Comparison of ENCODE assay signal across 10 cellular contexts in the genomic region with DNA sequence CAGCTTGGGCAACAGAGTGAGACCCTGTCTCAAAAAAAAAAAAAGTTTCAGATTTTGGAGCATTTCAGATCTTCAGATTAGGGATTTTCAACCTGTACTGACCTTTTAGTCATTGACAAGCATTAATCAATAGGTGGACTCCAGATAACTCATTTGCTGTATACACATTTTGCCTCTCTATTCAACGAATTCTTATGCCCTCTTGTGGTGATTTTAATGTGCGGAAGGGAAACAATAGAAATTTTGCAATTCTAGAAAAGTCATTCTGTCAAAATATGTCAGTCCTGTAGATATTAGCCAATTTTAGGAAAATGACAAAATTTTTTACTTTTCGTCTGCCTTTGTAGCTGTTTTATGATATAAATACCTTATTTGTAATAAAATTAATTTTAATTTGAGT. TPM values are rescaled to one million over a fixed set of nuclear protein-coding genes. Genes with fewer than 3 reads are reported as not detected.
DNase-seq lines count a peak whose midpoint lies in the region; ATAC-seq and TF ChIP-seq lines count a peak whose summit lies in the region.
"Had no signal": no experiment of that assay in that cellular context is flagged by ENCODE, and none has a peak within 500 bp of the region (broad histone marks: within the 10 kb centered on the region; RNA-seq: fewer than 3 reads in every experiment).

No MANE protein-coding gene starts in this region.

- H3K4me1 ChIP-seq in osteoblast (ENCODE audit: insufficient read depth, low read length): no peaks in the 10 kb centered on the region

- TF ChIP-seq CTCF in LNCAP (IDR thresholded peaks at IDR 0.05): peak; percentile 66
- TF ChIP-seq CTCF in VCaP (conservative IDR thresholded peaks at IDR 0.05): peak; percentile 77
- peak; percentile 30 for TF ChIP-seq CTCF in osteoblast (IDR thresholded peaks at IDR 0.05; ENCODE audit: extremely low read depth, low read depth, low read length)

- H2AFZ ChIP-seq in osteoblast (ENCODE audit: low read length): no peak overlapping the region

- H3K4me2 ChIP-seq in osteoblast (ENCODE audit: insufficient read depth, low read length): no peak overlapping the region

- H3K27me3 ChIP-seq in osteoblast (ENCODE audit: insufficient read depth, low read length): no peaks in the 10 kb centered on the region

- ATAC-seq in GM19467 (IDR thresholded peaks at IDR 0.05; ENCODE audit: unreplicated experiment): no peak

- H3K27ac ChIP-seq in VCaP (no peak overlapping the region), osteoblast (ENCODE audit: low read depth, low read length) (no peak overlapping the region)

- H3K36me3 ChIP-seq in osteoblast (ENCODE audit: insufficient read depth, low read length): no peaks in the 10 kb centered on the region

- no peaks in the 10 kb centered on the region for H4K20me1 ChIP-seq in osteoblast (ENCODE audit: insufficient read depth, low read length)

- no peaks in the 10 kb centered on the region for H3K79me2 ChIP-seq in osteoblast (ENCODE audit: insufficient read depth, low read length)

- DNase-seq in NCI-H1436 treated with DMSO at 0.1 percent for 48 hours (lab: John Stamatoyannopoulos, UW) (peak; percentile 3), NCI-H1436 (lab: John Stamatoyannopoulos, UW) (no peak), osteoblast (ENCODE audit: insufficient read length, low spot score, missing footprints) (no peak), head of caudate nucleus (no peak)
- DNase-seq in activated CD4-positive, alpha-beta T cell treated with anti-CD3 and anti-CD28 coated beads for 48 hours: no peak

- peaks cover 7% of the 10 kb centered on the region for H3K9me3 ChIP-seq in osteoblast (ENCODE audit: low read depth, low read length)

- intact Hi-C loops in head of caudate nucleus (cut with DNase I): no loop called here

- H3K4me3 ChIP-seq in osteoblast (ENCODE audit: insufficient read depth, low read length): no peak overlapping the region

RNA-seq across cellular contexts. Expression of gene OR2G2, which starts 11.6 kb away (rescaled TPM):
- not detected in 2 replicates for total RNA-seq in osteoblast
- total RNA-seq: endothelial cell of umbilical vein, skeletal muscle tissue had no signal

RNA-seq across cellular contexts. Expression of gene GCSAML, which starts 27.6 kb away (rescaled TPM):
- total RNA-seq in osteoblast: not detected in 2 replicates
- total RNA-seq: endothelial cell of umbilical vein had no signal

RNA-seq across cellular contexts. Expression of gene OR2G3, which starts 28.9 kb away (rescaled TPM):
- total RNA-seq in osteoblast: not detected in 2 replicates
- total RNA-seq: endothelial cell of umbilical vein, skeletal muscle tissue had no signal

RNA-seq across cellular contexts. Expression of gene OR2C3, which starts 40.3 kb away (rescaled TPM):
- total RNA-seq in osteoblast: not detected in 2 replicates
- total RNA-seq: endothelial cell of umbilical vein had no signal
